ENCODE assay signal across 18 cellular contexts in the genomic region with DNA sequence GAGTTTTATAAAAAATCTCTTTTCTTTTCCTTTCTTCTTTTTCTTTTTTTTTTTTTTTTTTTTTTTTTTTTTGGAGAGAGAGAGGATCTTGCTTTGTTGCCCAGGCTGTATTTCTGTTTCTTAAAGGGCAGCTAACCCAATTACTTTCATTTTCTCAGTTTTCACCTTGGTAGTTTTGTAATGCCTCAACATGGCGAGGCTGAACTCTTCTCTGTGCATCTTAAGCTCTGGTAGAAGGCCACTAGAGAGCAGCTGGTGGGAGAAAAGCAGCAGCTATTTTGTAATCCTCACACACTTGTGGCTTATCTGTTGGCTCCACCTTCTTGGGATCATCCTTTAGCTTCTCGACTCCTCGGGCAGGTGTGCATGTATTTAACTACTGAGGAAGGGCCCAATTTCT.
DNase-seq lines count a peak whose midpoint lies in the region; ATAC-seq and TF ChIP-seq lines count a peak whose summit lies in the region.
"Had no signal": no experiment of that assay in that cellular context is flagged by ENCODE, and none has a peak within 500 bp of the region (broad histone marks: within the 10 kb centered on the region; RNA-seq: fewer than 3 reads in every experiment).

No MANE protein-coding gene starts in this region.

- TF ChIP-seq CTCF in WERI-Rb-1 (IDR thresholded peaks at IDR 0.05; ENCODE audit: low read depth, low read length): no peak
- TF ChIP-seq CTCF in adrenal gland (IDR thresholded peaks at IDR 0.05): no peak
- TF ChIP-seq CTCF in heart right ventricle (IDR thresholded peaks at IDR 0.05): no peak

- DNase-seq in NCI-H524 (lab: John Stamatoyannopoulos, UW) (peak; percentile 32 to 73), WERI-Rb-1 (peak; percentile 64), myocyte (ENCODE audit: low read depth) (peak; percentile 2), G401 (ENCODE audit: low spot score) (no peak), NCI-H187 (lab: John Stamatoyannopoulos, UW) (no peak), adrenal gland (no peak), heart right ventricle (no peak)
- DNase-seq: CD8-positive, alpha-beta T cell; COR-L47; DMS153; DMS79 treated with DMSO at 0.1 percent for 48 hours; EL; GDM1; HCEC 1CT; HFFc6 had no signal

- H3K36me3 ChIP-seq in WERI-Rb-1 (no peaks in the 10 kb centered on the region), adrenal gland (replicated peaks in 1 of 2) (no peaks in the 10 kb centered on the region), heart right ventricle (no peaks in the 10 kb centered on the region)

- H3K9me3 ChIP-seq in WERI-Rb-1 (ENCODE audit: severe bottlenecking) (no peaks in the 10 kb centered on the region), adrenal gland (replicated peaks in 1 of 3) (no peaks in the 10 kb centered on the region), heart right ventricle (no peaks in the 10 kb centered on the region)
- H3K9me3 ChIP-seq: A549 had no signal

- no peaks in the 10 kb centered on the region for H3K27me3 ChIP-seq in WERI-Rb-1 (ENCODE audit: insufficient read depth, low read depth, severe bottlenecking)
- H3K27me3 ChIP-seq in adrenal gland: no peaks in the 10 kb centered on the region
- H3K27me3 ChIP-seq in heart right ventricle: peaks cover 0 to 3% (median 0%) of the 10 kb centered on the region in 7 donors

- no peak for TF ChIP-seq POLR2A in adrenal gland (IDR thresholded peaks at IDR 0.05)

- H3K4me3 ChIP-seq in WERI-Rb-1 (ENCODE audit: low read depth, low read length): no peak overlapping the region
- no peak overlapping the region for H3K4me3 ChIP-seq in adrenal gland
- no peak overlapping the region for H3K4me3 ChIP-seq in heart right ventricle
- H3K4me3 ChIP-seq: A549 had no signal

- in situ Hi-C loops in G401 (cut with HindIII; ENCODE audit: low sequenced_read_pairs): no loop called here

- intact Hi-C loops in adrenal gland (cut with DNase I) (no loop called here), heart right ventricle (cut with DNase I) (no loop called here)

- ATAC-seq in GM18867 (IDR thresholded peaks at IDR 0.05; ENCODE audit: unreplicated experiment): peak; percentile 65
- no peak for ATAC-seq in heart right ventricle
- ATAC-seq: A549; CD8-positive, alpha-beta T cell; HepG2 had no signal

- WGBS in adrenal gland, 4 donors: 71 to 74% (median 73%) methylated on average over 3 of the region's 3 CpGs
- WGBS in heart right ventricle, 2 donors: 72 to 78% methylated on average over 3 of the region's 3 CpGs

- H3K27ac ChIP-seq in WERI-Rb-1 (no peak overlapping the region), adrenal gland (no peak overlapping the region), heart right ventricle (no peak overlapping the region)
- H3K27ac ChIP-seq: A549 had no signal

- H3K4me1 ChIP-seq in adrenal gland (replicated peaks in 1 of 2): no peaks in the 10 kb centered on the region
- no peaks in the 10 kb centered on the region for H3K4me1 ChIP-seq in heart right ventricle
- H3K4me1 ChIP-seq: A549 had no signal

Comparison
In these comparisons a context has a peak if more than half of its experiments do, and no peak if none do; other contexts are left out.
1. DNase-seq: peak in NCI-H524 (2 of 2), WERI-Rb-1 (single experiment) and myocyte (single experiment); none in G401 (single experiment), NCI-H187 (0 of 2), adrenal gland (0 of 7) and heart right ventricle (0 of 2).